ENCODE assay signal across 26 cellular contexts in genomic region chr2:168539945-168540344, GRCh38.
"Had no signal": no experiment of that assay in that cellular context is flagged by ENCODE, and none has a peak within 500 bp of the region (broad histone marks: within the 10 kb centered on the region; RNA-seq: fewer than 3 reads in every experiment).

No MANE protein-coding gene starts in this region.

- ATAC-seq: esophagus mucosa; foreskin keratinocyte; gastroesophageal sphincter; heart left ventricle; left cardiac atrium; left lung; left ventricle myocardium superior; lower lobe of right lung; mucosa of descending colon; naive thymus-derived CD8-positive, alpha-beta T cell had no signal

- H3K4me3 Mint-ChIP-seq: mesothelial cell of epicardium; naive B cell; naive thymus-derived CD8-positive, alpha-beta T cell had no signal

- H3K27ac ChIP-seq: coronary artery, dorsolateral prefrontal cortex, epithelial cell of prostate, foreskin keratinocyte, gastroesophageal sphincter, heart left ventricle, left lung, lower lobe of right lung had no signal

- H3K27ac Mint-ChIP-seq: mesothelial cell of epicardium; naive thymus-derived CD8-positive, alpha-beta T cell had no signal

- H3K4me3 ChIP-seq: coronary artery, dorsolateral prefrontal cortex, gastroesophageal sphincter, heart left ventricle, left lung, lower lobe of right lung, mucosa of descending colon had no signal

- FAIRE-seq: colon, endometrium, frontal cortex, islet of Langerhans, keratinocyte had no signal

- DNase-seq: dermis blood vessel endothelial cell; dorsolateral prefrontal cortex; effector CD4-positive, alpha-beta T cell; effector memory CD4-positive, alpha-beta T cell; erythroblast; foreskin keratinocyte; heart left ventricle; hippocampal formation; left cardiac atrium; left lung; left ventricle myocardium superior; lower lobe of right lung; mesenchymal stem cell; mucosa of descending colon; naive B cell; naive thymus-derived CD8-positive, alpha-beta T cell had no signal

- H3K36me3 ChIP-seq: gastroesophageal sphincter, left lung, lower lobe of right lung had no signal

- H3K27me3 Mint-ChIP-seq: naive B cell; naive thymus-derived CD8-positive, alpha-beta T cell had no signal

- H3K27me3 ChIP-seq: dorsolateral prefrontal cortex, foreskin keratinocyte, gastroesophageal sphincter, heart left ventricle, left lung had no signal
